ENCODE assay signal across 8 cellular contexts in the genomic region with DNA sequence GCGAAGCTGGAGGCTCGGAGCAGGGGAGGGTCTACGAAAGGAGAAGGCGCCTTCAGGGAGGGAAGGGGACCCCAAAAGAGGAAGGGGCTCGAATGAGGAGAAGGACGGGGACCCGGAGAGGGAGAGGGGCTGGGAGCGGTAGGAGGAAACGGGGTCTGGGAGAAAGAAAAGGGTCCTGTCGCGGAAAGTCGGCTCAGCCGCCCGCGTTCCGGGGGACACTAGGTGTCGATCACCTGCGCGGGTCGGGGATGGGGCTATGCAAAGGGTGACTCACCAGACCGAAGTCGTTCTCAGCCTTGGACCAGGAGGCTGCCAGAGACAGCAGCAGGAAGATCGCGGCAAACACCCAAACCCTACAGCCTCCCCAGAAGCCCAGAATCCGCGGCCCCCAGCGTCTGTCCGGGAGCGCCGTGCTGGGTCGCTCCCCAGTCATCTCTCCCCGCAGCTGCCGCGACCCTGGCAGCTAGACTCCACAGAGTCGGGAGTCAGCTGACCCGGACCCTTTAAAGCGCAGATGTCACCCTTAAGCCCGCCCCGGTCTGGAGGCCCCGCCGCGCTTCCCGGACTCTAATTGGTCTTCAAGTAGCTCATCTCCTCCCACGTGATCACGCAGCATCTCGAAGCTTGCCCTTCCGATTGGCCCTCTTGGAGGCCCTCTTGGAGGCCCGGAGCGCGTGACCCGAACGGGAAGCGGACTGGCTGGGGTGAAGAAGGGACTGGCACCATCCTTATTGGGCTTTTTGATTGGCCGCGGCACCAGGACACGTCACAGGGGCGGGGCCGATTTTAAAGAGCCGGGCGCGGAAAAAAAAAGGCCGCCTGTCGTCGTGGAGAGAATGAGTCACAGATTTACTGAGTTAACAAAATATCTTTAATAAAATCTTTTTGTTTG. TPM values are rescaled to one million over a fixed set of nuclear protein-coding genes. Genes with fewer than 3 reads are reported as not detected.
DNase-seq lines count a peak whose midpoint lies in the region; ATAC-seq, FAIRE-seq and TF ChIP-seq lines count a peak whose summit lies in the region.

Gene NEU1, minus strand, starts transcription at position 478 of the 892 bp plus-strand sequence. Its CDS starts 45 bp downstream, at position 433.

- peak; percentile 20 for TF ChIP-seq CTCF in HepG2 (CRISPR knock-in tag; IDR thresholded peaks at IDR 0.05)

- H3K4me3 Mint-ChIP-seq in activated CD4-positive, alpha-beta memory T cell treated with anti-CD3 and anti-CD28 coated beads for 36 hours, result peak within 1 kb of the TSS; percentile 95

- H3K27ac Mint-ChIP-seq in activated CD4-positive, alpha-beta memory T cell treated with anti-CD3 and anti-CD28 coated beads for 36 hours, result peak within 1 kb of the TSS; percentile 89

- peaks cover 68% of the 10 kb centered on the region for H3K4me1 ChIP-seq in HepG2 (ENCODE audit: insufficient read depth, low read length)

- ATAC-seq in GM19438 (IDR thresholded peaks at IDR 0.05; ENCODE audit: low read depth, unreplicated experiment), result peak; percentile 94
- ATAC-seq in HG03575 (IDR thresholded peaks at IDR 0.05; ENCODE audit: extremely low read depth, insufficient number of reproducible peaks, low FRiP score, unreplicated experiment), result peak; percentile 73
- peak; percentile 81 for ATAC-seq in HepG2

- peak within 1 kb of the TSS; percentile 89 for H3K9ac ChIP-seq in HepG2 (ENCODE audit: insufficient read depth, low read depth, low read length)

- H3K36me3 ChIP-seq in HepG2 (replicated peaks in 1 of 2; ENCODE audit: control insufficient read depth in 1 of 2, insufficient read depth in 2 of 2, low read length in 2 of 2), result peaks cover 6 to 29% of the 10 kb centered on the region in 2 experiments; a peak in 4 of 5 replicates

- CTCF ChIA-PET in activated CD4-positive, alpha-beta memory T cell treated with anti-CD3 and anti-CD28 coated beads for 36 hours (lab: Charles Lee), result interaction anchor here (0.9 to 2.2 kb wide), 12 partner anchors 27 to 211 kb away, joined by 3 to 11 read pairs (median 4); partner anchors contain the start of genes DDAH2, HSPA1B and VARS1
- CTCF ChIA-PET in HepG2 (lab: Yijun Ruan, JAX; ENCODE audit: low intra/inter-chr PET ratio, low total read pairs), result no interaction called here

- BruUV-seq in HepG2 (replicated peaks; lab: Mats Ljungman, UMichigan), result no TSS peak

- no peaks in the 10 kb centered on the region for H4K20me1 ChIP-seq in HepG2 (ENCODE audit: insufficient read depth, low read length)

- peak; percentile 78 for TF ChIP-seq RAD21 in HepG2 (CRISPR knock-in tag; IDR thresholded peaks at IDR 0.05)

- TF ChIP-seq EP300 in HepG2 (IDR thresholded peaks at IDR 0.05; ENCODE audit: low read depth in 2 of 2, low read length in 2 of 2), result peak in 1 of 2 experiments; percentile 49; a peak in 2 of 4 replicates
- TF ChIP-seq EP300 in HepG2 (CRISPR knock-in tag; IDR thresholded peaks at IDR 0.05; ENCODE audit: borderline replicate concordance), result no peak; the same call in 1 of the 2 replicates

- no peaks in the 10 kb centered on the region for H3K9me3 ChIP-seq in HepG2 (ENCODE audit: low read length)

- intact Hi-C loops in activated CD4-positive, alpha-beta memory T cell treated with anti-CD3 and anti-CD28 coated beads for 36 hours (cut with micrococcal nuclease), result loop anchor here (1.0 kb wide), 5 partner anchors 28 to 197 kb away; partner anchors contain the start of genes ABHD16A, EHMT2 and SKIC2
- intact Hi-C loops in HepG2 (cut with micrococcal nuclease; ENCODE audit: unreplicated experiment), result loop anchor here (1.0 to 2.0 kb wide), 2 partner anchors 28 to 90 kb away; no protein-coding TSS in a partner anchor

- peak within 1 kb of the TSS; percentile 92 for H3K27ac ChIP-seq in HepG2 (ENCODE audit: extremely low read length, insufficient read depth, low read length)

- H3K9me3 Mint-ChIP-seq in activated CD4-positive, alpha-beta memory T cell treated with anti-CD3 and anti-CD28 coated beads for 36 hours, result no peaks in the 10 kb centered on the region

- FAIRE-seq in HepG2 (lab: Jason Lieb, UNC), result peak; percentile 87

- H3K4me2 ChIP-seq in HepG2 (ENCODE audit: low read depth, low read length), result peak within 1 kb of the TSS; percentile 99

- peaks cover 10% of the 10 kb centered on the region for H3K36me3 Mint-ChIP-seq in activated CD4-positive, alpha-beta memory T cell treated with anti-CD3 and anti-CD28 coated beads for 36 hours

- H2AFZ ChIP-seq in HepG2 (ENCODE audit: low read length), result no peak within 1 kb of the TSS

- DNase-seq in CD1c-positive myeloid dendritic cell (ENCODE audit: extremely low spot score), result peak; percentile 100
- peak; percentile 100 for DNase-seq in NCI-H82 treated with DMSO at 0.1 percent for 48 hours (lab: John Stamatoyannopoulos, UW; ENCODE audit: unreplicated experiment)
- peak; percentile 100 for DNase-seq in activated CD4-positive, alpha-beta memory T cell treated with anti-CD3 and anti-CD28 coated beads for 36 hours
- peak; percentile 99 to 100 for DNase-seq in dermis microvascular lymphatic vessel endothelial cell (ENCODE audit: low read depth in 2 of 2)
- DNase-seq in HepG2 (ENCODE audit: low spot score), result peak; percentile 100
- DNase-seq in stimulated activated CD4-positive, alpha-beta T cell treated with anti-CD3 and anti-CD28 coated beads, Interleukin-4, amount 100 ng/mL, for 1 hour, result peak; percentile 97

- under 1% methylated on average over 40 of the region's 64 CpGs for whole genome bisulfite sequencing in HepG2 (ENCODE audit: low lambda C conversion rate)

- peak within 1 kb of the TSS; percentile 75 to 99 (median 84) for H3K4me3 ChIP-seq in HepG2 (replicated peaks in 1 of 3; ENCODE audit: insufficient read depth in 1 of 3, low read depth in 2 of 3, low read length in 3 of 3)

- in situ Hi-C loops in HepG2 (cut with HindIII; ENCODE audit: extremely low pct_ligation_motif_present, low pct_unique_long_range_greater_than_20kb), result no loop called here

- TF ChIP-seq POLR2A in HepG2 (IDR thresholded peaks at IDR 0.05; ENCODE audit: insufficient read depth in 1 of 2, low read depth in 2 of 2, low read length in 2 of 2), result peak in 1 of 2 experiments; percentile 100; a peak in 2 of 4 replicates

- H3K4me1 Mint-ChIP-seq in activated CD4-positive, alpha-beta memory T cell treated with anti-CD3 and anti-CD28 coated beads for 36 hours (ENCODE audit: low read depth), result peaks cover 20% of the 10 kb centered on the region

- peaks cover 2% of the 10 kb centered on the region for H3K27me3 Mint-ChIP-seq in activated CD4-positive, alpha-beta memory T cell treated with anti-CD3 and anti-CD28 coated beads for 36 hours

- peaks cover 35% of the 10 kb centered on the region for H3K79me2 ChIP-seq in HepG2 (ENCODE audit: insufficient read depth, low read length)

- no peaks in the 10 kb centered on the region; a peak in 1 of 5 replicates for H3K27me3 ChIP-seq in HepG2 (ENCODE audit: control insufficient read depth in 1 of 2, insufficient read depth in 2 of 2, low read length in 2 of 2)

- POLR2A ChIA-PET in activated CD4-positive, alpha-beta memory T cell treated with anti-CD3 and anti-CD28 coated beads for 36 hours (lab: Charles Lee), result interaction anchor here (0.8 to 2.0 kb wide), 8 partner anchors 25 to 287 kb away, joined by 3 to 11 read pairs (median 5); partner anchors contain the start of genes CSNK2B, EHMT2, GPANK1 and HSPA1B
- POLR2A ChIA-PET in HepG2 (lab: Yijun Ruan, JAX), result interaction anchor here (0.6 to 5.4 kb wide), 58 partner anchors 9 to 1109 kb away, joined by 3 to 264 read pairs (median 6); partner anchors contain the start of genes ABHD16A, AIF1, APOM and ATF6B

TF ChIP-seq in HepG2, 621 proteins besides CTCF, POLR2A, EP300 and RAD21 (continues in another document):
- TF ChIP-seq BCL6 (CRISPR knock-in tag; IDR thresholded peaks at IDR 0.05) (peak; percentile 60), GATA4 (IDR thresholded peaks at IDR 0.05; ENCODE audit: borderline replicate concordance, low read depth) (peak; percentile 96), MXD4 (CRISPR knock-in tag; IDR thresholded peaks at IDR 0.05) (peak; percentile 75), ZUFSP (CRISPR knock-in tag; IDR thresholded peaks at IDR 0.05; ENCODE audit: borderline replicate concordance) (no peak)

RNA-seq across cellular contexts. Expression of gene NEU1, which starts in this region (rescaled TPM):
- total RNA-seq in activated CD4-positive, alpha-beta memory T cell treated with anti-CD3 and anti-CD28 coated beads for 36 hours, result 10 to 100 TPM; 13.0 to 13.4 TPM
- total RNA-seq in dermis microvascular lymphatic vessel endothelial cell (50.2 and 73.0 TPM in 2 replicates), HepG2 (2016; rRNA removed; fragmentation: Illumina TruSeq; extraction: Trizol) (139 and 297 TPM in 2 replicates)
- total RNA-seq in HepG2 (2016; cell fraction: cytosol; rRNA removed; fragmentation: Illumina TruSeq; extraction: Trizol; ENCODE audit: low read depth), result 49.1 and 49.3 TPM in 2 replicates
- 132 and 314 TPM in 2 replicates for total RNA-seq in HepG2 (2016; cell fraction: insoluble cytoplasmic fraction; rRNA removed; fragmentation: Illumina TruSeq; extraction: Trizol)
- total RNA-seq in HepG2 (2016; cell fraction: membrane; rRNA removed; fragmentation: Illumina TruSeq; extraction: Trizol), result 93.8 and 98.2 TPM in 2 replicates
- 237 and 274 TPM in 2 replicates for total RNA-seq in HepG2 (2016; cell fraction: nucleus; rRNA removed; fragmentation: Illumina TruSeq; extraction: Trizol)
- polyA plus RNA-seq in HepG2 (2011; rRNA removed), result 202 and 215 TPM in 2 replicates
- polyA plus RNA-seq in HepG2 (2011; cell fraction: cytosol; rRNA removed), result 195 and 257 TPM in 2 replicates
- 110 and 111 TPM in 2 replicates for polyA plus RNA-seq in HepG2 (2011; cell fraction: nucleus; rRNA removed)
- 88.7 and 96.9 TPM in 2 replicates for polyA plus RNA-seq in HepG2 (2012)
- polyA plus RNA-seq in HepG2 (2016; cell fraction: cytosol; fragmentation: Illumina TruSeq; extraction: Trizol; ENCODE audit: low read depth), result 46.5 and 46.6 TPM in 2 replicates
- polyA plus RNA-seq in HepG2 (2016; cell fraction: insoluble cytoplasmic fraction; fragmentation: Illumina TruSeq; extraction: Trizol; ENCODE audit: low read depth), result 114 and 120 TPM in 2 replicates
- polyA plus RNA-seq in HepG2 (2016; cell fraction: membrane; fragmentation: Illumina TruSeq; extraction: Trizol; ENCODE audit: low read depth), result 67.2 and 70.7 TPM in 2 replicates
- 367 and 386 TPM in 2 replicates for polyA plus RNA-seq in HepG2 (2016; cell fraction: nucleus; fragmentation: Illumina TruSeq; extraction: Trizol; ENCODE audit: insufficient read depth, low read depth)
- polyA minus RNA-seq in HepG2 (2011; rRNA and poly(A)+ RNA removed; ENCODE audit: low replicate concordance), result 35.2 and 243 TPM in 2 replicates
- 76.7 and 85.5 TPM in 2 replicates for polyA minus RNA-seq in HepG2 (2011; cell fraction: cytosol; rRNA and poly(A)+ RNA removed)
- polyA minus RNA-seq in HepG2 (2011; cell fraction: nucleus; rRNA and poly(A)+ RNA removed), result 40.9 and 43.8 TPM in 2 replicates

Comparison
In these comparisons a context has a peak if more than half of its experiments do, and no peak if none do; other contexts are left out.
1. Peak in every context shown above with its lines: DNase-seq, ATAC-seq, H3K4me3 ChIP-seq and H3K27ac ChIP-seq.